ENCODE assay signal across 10 cellular contexts in the genomic region with DNA sequence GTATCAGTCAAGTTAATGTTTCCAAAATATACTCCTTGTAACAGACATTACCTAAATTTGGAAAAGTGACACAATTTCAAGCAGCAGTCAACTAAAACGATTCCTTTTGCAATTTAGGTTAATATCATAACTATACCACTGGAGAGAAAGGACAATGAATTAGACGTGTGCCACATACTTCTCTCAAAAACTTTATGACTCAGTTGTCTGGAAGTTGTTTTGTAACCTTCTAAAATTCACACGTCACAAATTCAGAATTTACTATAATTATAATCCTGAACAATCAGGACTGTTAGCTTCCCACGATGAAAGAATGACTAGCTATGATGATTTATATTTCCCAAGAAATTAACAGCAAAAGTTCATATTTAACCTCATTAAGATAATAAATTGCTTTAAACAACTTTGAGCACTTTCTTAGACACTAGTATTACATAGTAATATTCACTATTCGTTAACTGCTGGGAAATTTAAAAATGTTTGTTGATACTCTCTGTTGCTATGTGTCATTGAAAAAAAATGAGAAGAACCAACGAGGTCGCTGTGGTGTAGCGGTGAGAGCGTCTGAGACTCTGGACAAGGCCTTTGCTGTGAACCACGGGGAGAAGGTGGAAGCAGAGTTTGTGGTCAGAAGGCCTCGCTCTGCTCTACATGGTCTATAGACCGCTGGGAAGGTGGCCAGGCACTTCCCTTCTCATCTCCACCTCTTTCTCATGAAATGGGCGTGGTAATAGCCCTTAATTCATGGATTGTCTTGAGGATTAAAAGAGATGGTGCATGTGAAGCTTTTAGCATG. TPM values are rescaled to one million over a fixed set of nuclear protein-coding genes. Genes with fewer than 3 reads are reported as not detected.
DNase-seq lines count a peak whose midpoint lies in the region; ATAC-seq and TF ChIP-seq lines count a peak whose summit lies in the region.
"Had no signal": no experiment of that assay in that cellular context is flagged by ENCODE, and none has a peak within 500 bp of the region (broad histone marks: within the 10 kb centered on the region; RNA-seq: fewer than 3 reads in every experiment).

No MANE protein-coding gene starts in this region.

- peaks cover 13% of the 10 kb centered on the region for H3K4me1 ChIP-seq in osteoblast (ENCODE audit: insufficient read depth, low read length)

- H3K4me3 ChIP-seq in MG63 = no peak overlapping the region
- H3K4me3 ChIP-seq in cardiac fibroblast (replicated peaks in 1 of 2; ENCODE audit: low read depth in 2 of 2, low read length in 2 of 2) = no peak overlapping the region
- no peak overlapping the region for H3K4me3 ChIP-seq in osteoblast (ENCODE audit: insufficient read depth, low read length)

- DNase-seq in EL (peak; percentile 77), MG63 (peak; percentile 45), cardiac fibroblast (ENCODE audit: low read depth in 2 of 2) (peak; percentile 38 to 77), osteoblast (ENCODE audit: insufficient read length, low spot score, missing footprints) (peak; percentile 81)
- DNase-seq: DMS79 treated with DMSO at 0.1 percent for 48 hours, hippocampal formation, NCI-H2081 treated with DMSO at 0.1 percent for 48 hours had no signal

- H3K9me3 ChIP-seq in MG63 = no peaks in the 10 kb centered on the region
- H3K9me3 ChIP-seq in osteoblast (ENCODE audit: low read depth, low read length) = no peaks in the 10 kb centered on the region

- H4K20me1 ChIP-seq in osteoblast (ENCODE audit: insufficient read depth, low read length) = no peaks in the 10 kb centered on the region

- TF ChIP-seq CTCF in cardiac fibroblast (IDR thresholded peaks at IDR 0.05; ENCODE audit: low read depth, low read length) (no peak), osteoblast (IDR thresholded peaks at IDR 0.05; ENCODE audit: extremely low read depth, low read depth, low read length) (no peak)

- H3K36me3 ChIP-seq in MG63 (no peaks in the 10 kb centered on the region), osteoblast (ENCODE audit: insufficient read depth, low read length) (no peaks in the 10 kb centered on the region)

- peak overlapping the region; percentile 13 for H2AFZ ChIP-seq in osteoblast (ENCODE audit: low read length)

- ATAC-seq in HG02610 (IDR thresholded peaks at IDR 0.05; ENCODE audit: unreplicated experiment) (no peak), GM21515 (IDR thresholded peaks at IDR 0.05; ENCODE audit: unreplicated experiment) (no peak), HG03139 (IDR thresholded peaks at IDR 0.05; ENCODE audit: unreplicated experiment) (no peak)

- H3K27me3 ChIP-seq in MG63 (no peaks in the 10 kb centered on the region), osteoblast (ENCODE audit: insufficient read depth, low read length) (no peaks in the 10 kb centered on the region)

- H3K79me2 ChIP-seq in osteoblast (ENCODE audit: insufficient read depth, low read length) = no peaks in the 10 kb centered on the region

- H3K27ac ChIP-seq in osteoblast (ENCODE audit: low read depth, low read length) = peak overlapping the region; percentile 89

- H3K4me2 ChIP-seq in osteoblast (ENCODE audit: insufficient read depth, low read length) = peak overlapping the region; percentile 20

RNA-seq across cellular contexts. Expression of a gene that starts 27.9 kb away (rescaled TPM):
- total RNA-seq in MG63 (2014; rRNA removed; shearing (Covaris generic); ENCODE audit: low replicate concordance) = 2.3 and 3.2 TPM in 2 replicates
- total RNA-seq in osteoblast = 0.36 and 0.59 TPM in 2 replicates
